Comparison of ENCODE assay signal across 2 cellular contexts in the genomic region with DNA sequence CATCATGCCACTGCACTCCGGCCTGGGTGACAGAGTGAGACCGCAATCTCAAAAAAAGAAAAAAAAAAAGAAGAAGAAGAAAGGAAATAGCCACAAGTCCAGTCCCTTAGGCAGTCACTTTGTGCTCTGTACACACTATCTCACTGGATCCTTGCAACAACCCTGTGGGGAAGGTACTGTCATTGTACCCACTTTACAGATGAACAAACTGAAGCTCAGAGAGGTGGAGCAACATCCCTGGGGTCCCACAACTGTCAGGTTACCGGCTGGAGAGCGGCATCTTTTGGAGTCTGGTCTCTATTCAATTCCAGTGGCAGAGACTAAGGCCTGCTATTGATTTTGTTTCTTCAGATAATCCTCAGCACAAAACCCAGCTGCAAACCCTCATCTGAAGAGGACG.
TF ChIP-seq lines count a peak whose summit lies in the region.

No MANE protein-coding gene starts in this region.

TF ChIP-seq in K562, 482 proteins besides CTCF, POLR2A, EP300 and RAD21:
- TF ChIP-seq ZNF445 (CRISPR knock-in tag; IDR thresholded peaks at IDR 0.05; ENCODE audit: low read depth) (no peak), RBM25 (IDR thresholded peaks at IDR 0.05; ENCODE audit: low read depth, low read length, severe bottlenecking) (peak; percentile 63), ZFP36 (IDR thresholded peaks at IDR 0.05; ENCODE audit: low read depth, low read length, partially characterized antibody) (no peak), PTTG1 (tag; IDR thresholded peaks at IDR 0.05; ENCODE audit: low read depth) (no peak), NR2C2 (CRISPR knock-in tag; IDR thresholded peaks at IDR 0.05) (no peak), NR2C2 (tag; IDR thresholded peaks at IDR 0.05) (no peak)

TF ChIP-seq in GM23338, 12 proteins besides CTCF, POLR2A, EP300 and RAD21:
- TF ChIP-seq CREB1 (CRISPR knock-in tag; IDR thresholded peaks at IDR 0.05; ENCODE audit: low read depth): no peak
- TF ChIP-seq, protein P1, sequence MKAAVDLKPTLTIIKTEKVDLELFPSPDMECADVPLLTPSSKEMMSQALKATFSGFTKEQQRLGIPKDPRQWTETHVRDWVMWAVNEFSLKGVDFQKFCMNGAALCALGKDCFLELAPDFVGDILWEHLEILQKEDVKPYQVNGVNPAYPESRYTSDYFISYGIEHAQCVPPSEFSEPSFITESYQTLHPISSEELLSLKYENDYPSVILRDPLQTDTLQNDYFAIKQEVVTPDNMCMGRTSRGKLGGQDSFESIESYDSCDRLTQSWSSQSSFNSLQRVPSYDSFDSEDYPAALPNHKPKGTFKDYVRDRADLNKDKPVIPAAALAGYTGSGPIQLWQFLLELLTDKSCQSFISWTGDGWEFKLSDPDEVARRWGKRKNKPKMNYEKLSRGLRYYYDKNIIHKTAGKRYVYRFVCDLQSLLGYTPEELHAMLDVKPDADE (IDR thresholded peaks at IDR 0.05): no peak
- no peak for TF ChIP-seq JUNB (IDR thresholded peaks at IDR 0.05; ENCODE audit: unreplicated experiment)
- no peak for TF ChIP-seq POLR2AphosphoS5 (IDR thresholded peaks at IDR 0.05; ENCODE audit: low read depth)
- TF ChIP-seq EZH2phosphoT487 (IDR thresholded peaks at IDR 0.05; ENCODE audit: unreplicated experiment): no peak
- TF ChIP-seq, protein P2, sequence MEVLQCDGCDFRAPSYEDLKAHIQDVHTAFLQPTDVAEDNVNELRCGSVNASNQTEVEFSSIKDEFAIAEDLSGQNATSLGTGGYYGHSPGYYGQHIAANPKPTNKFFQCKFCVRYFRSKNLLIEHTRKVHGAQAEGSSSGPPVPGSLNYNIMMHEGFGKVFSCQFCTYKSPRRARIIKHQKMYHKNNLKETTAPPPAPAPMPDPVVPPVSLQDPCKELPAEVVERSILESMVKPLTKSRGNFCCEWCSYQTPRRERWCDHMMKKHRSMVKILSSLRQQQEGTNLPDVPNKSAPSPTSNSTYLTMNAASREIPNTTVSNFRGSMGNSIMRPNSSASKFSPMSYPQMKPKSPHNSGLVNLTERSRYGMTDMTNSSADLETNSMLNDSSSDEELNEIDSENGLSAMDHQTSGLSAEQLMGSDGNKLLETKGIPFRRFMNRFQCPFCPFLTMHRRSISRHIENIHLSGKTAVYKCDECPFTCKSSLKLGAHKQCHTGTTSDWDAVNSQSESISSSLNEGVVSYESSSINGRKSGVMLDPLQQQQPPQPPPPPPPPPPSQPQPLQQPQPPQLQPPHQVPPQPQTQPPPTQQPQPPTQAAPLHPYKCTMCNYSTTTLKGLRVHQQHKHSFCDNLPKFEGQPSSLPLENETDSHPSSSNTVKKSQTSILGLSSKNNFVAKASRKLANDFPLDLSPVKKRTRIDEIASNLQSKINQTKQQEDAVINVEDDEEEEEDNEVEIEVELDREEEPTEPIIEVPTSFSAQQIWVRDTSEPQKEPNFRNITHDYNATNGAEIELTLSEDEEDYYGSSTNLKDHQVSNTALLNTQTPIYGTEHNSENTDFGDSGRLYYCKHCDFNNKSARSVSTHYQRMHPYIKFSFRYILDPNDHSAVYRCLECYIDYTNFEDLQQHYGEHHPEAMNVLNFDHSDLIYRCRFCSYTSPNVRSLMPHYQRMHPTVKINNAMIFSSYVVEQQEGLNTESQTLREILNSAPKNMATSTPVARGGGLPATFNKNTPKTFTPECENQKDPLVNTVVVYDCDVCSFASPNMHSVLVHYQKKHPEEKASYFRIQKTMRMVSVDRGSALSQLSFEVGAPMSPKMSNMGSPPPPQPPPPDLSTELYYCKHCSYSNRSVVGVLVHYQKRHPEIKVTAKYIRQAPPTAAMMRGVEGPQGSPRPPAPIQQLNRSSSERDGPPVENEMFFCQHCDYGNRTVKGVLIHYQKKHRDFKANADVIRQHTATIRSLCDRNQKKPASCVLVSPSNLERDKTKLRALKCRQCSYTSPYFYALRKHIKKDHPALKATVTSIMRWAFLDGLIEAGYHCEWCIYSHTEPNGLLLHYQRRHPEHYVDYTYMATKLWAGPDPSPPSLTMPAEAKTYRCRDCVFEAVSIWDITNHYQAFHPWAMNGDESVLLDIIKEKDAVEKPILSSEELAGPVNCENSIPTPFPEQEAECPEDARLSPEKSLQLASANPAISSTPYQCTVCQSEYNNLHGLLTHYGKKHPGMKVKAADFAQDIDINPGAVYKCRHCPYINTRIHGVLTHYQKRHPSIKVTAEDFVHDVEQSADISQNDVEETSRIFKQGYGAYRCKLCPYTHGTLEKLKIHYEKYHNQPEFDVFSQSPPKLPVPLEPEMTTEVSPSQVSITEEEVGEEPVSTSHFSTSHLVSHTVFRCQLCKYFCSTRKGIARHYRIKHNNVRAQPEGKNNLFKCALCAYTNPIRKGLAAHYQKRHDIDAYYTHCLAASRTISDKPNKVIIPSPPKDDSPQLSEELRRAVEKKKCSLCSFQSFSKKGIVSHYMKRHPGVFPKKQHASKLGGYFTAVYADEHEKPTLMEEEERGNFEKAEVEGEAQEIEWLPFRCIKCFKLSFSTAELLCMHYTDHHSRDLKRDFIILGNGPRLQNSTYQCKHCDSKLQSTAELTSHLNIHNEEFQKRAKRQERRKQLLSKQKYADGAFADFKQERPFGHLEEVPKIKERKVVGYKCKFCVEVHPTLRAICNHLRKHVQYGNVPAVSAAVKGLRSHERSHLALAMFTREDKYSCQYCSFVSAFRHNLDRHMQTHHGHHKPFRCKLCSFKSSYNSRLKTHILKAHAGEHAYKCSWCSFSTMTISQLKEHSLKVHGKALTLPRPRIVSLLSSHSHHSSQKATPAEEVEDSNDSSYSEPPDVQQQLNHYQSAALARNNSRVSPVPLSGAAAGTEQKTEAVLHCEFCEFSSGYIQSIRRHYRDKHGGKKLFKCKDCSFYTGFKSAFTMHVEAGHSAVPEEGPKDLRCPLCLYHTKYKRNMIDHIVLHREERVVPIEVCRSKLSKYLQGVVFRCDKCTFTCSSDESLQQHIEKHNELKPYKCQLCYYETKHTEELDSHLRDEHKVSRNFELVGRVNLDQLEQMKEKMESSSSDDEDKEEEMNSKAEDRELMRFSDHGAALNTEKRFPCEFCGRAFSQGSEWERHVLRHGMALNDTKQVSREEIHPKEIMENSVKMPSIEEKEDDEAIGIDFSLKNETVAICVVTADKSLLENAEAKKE (CRISPR knock-in tag; IDR thresholded peaks at IDR 0.05): no peak
- TF ChIP-seq ZNF331 (CRISPR knock-in tag; IDR thresholded peaks at IDR 0.05; ENCODE audit: low read depth): no peak
- no peak for TF ChIP-seq ZNF114 (CRISPR knock-in tag; IDR thresholded peaks at IDR 0.05)
- TF ChIP-seq, protein P3, sequence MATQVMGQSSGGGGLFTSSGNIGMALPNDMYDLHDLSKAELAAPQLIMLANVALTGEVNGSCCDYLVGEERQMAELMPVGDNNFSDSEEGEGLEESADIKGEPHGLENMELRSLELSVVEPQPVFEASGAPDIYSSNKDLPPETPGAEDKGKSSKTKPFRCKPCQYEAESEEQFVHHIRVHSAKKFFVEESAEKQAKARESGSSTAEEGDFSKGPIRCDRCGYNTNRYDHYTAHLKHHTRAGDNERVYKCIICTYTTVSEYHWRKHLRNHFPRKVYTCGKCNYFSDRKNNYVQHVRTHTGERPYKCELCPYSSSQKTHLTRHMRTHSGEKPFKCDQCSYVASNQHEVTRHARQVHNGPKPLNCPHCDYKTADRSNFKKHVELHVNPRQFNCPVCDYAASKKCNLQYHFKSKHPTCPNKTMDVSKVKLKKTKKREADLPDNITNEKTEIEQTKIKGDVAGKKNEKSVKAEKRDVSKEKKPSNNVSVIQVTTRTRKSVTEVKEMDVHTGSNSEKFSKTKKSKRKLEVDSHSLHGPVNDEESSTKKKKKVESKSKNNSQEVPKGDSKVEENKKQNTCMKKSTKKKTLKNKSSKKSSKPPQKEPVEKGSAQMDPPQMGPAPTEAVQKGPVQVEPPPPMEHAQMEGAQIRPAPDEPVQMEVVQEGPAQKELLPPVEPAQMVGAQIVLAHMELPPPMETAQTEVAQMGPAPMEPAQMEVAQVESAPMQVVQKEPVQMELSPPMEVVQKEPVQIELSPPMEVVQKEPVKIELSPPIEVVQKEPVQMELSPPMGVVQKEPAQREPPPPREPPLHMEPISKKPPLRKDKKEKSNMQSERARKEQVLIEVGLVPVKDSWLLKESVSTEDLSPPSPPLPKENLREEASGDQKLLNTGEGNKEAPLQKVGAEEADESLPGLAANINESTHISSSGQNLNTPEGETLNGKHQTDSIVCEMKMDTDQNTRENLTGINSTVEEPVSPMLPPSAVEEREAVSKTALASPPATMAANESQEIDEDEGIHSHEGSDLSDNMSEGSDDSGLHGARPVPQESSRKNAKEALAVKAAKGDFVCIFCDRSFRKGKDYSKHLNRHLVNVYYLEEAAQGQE (IDR thresholded peaks at IDR 0.05; ENCODE audit: unreplicated experiment): no peak
- no peak for TF ChIP-seq STAT1 (IDR thresholded peaks at IDR 0.05; ENCODE audit: unreplicated experiment)
- no peak for TF ChIP-seq EZH2 (IDR thresholded peaks at IDR 0.05; ENCODE audit: low read depth, unreplicated experiment)
- TF ChIP-seq NANOG (IDR thresholded peaks at IDR 0.05; ENCODE audit: borderline replicate concordance): no peak
